ENCODE assay signal across 2 cellular contexts in genomic region chr5:115624994-115625393, GRCh38.
A peak's percentile ranks its signal among the peaks of the same experiment; 100 is the strongest.
TF ChIP-seq lines count a peak whose summit lies in the region.

No MANE protein-coding gene starts in this region.

TF ChIP-seq in HCT116, 20 proteins besides CTCF, POLR2A, EP300 and RAD21:
- TF ChIP-seq ZNF274 (IDR thresholded peaks at IDR 0.05; ENCODE audit: low read depth, low read length) (no peak), SRF (IDR thresholded peaks at IDR 0.05; ENCODE audit: low read depth) (no peak), ZFX (IDR thresholded peaks at IDR 0.05) (no peak), FOSL1 (IDR thresholded peaks at IDR 0.05; ENCODE audit: low read depth) (no peak), EZH2phosphoT487 (IDR thresholded peaks at IDR 0.05; ENCODE audit: borderline replicate concordance) (no peak), TCF7L2 (IDR thresholded peaks at IDR 0.05; ENCODE audit: borderline replicate concordance, extremely low read depth, insufficient read depth, insufficient read length) (no peak), CBX3 (IDR thresholded peaks at IDR 0.05; ENCODE audit: low read depth) (no peak), POLR2AphosphoS5 (IDR thresholded peaks at IDR 0.05; ENCODE audit: low read depth, low read length) (no peak)
TF ChIP-seq in HCT116: peak in this region for 0.

TF ChIP-seq in K562, 482 proteins besides CTCF, POLR2A, EP300 and RAD21:
- TF ChIP-seq ETV1 (tag; conservative IDR thresholded peaks at IDR 0.05; ENCODE audit: low read depth) (no peak), AFF1 (IDR thresholded peaks at IDR 0.05; ENCODE audit: low read depth in 1 of 2, partially characterized antibody in 2 of 2) (peak in 1 of 2 experiments; percentile 14), TFAP4 (CRISPR knock-in tag; IDR thresholded peaks at IDR 0.05; ENCODE audit: borderline replicate concordance) (no peak), SAFB (IDR thresholded peaks at IDR 0.05; ENCODE audit: borderline replicate concordance, low read depth, low read length) (no peak), KLF13 (tag; IDR thresholded peaks at IDR 0.05; ENCODE audit: borderline replicate concordance, low read depth) (no peak), ZNF76 (CRISPR knock-in tag; IDR thresholded peaks at IDR 0.05; ENCODE audit: borderline replicate concordance) (no peak), CHD1 (IDR thresholded peaks at IDR 0.05; ENCODE audit: low read length) (no peak), FUS (optimal IDR thresholded peaks at IDR 0.05; ENCODE audit: low read depth, low read length) (no peak), NFIC (IDR thresholded peaks at IDR 0.05) (peak; percentile 51; the same call in 1 of the 2 replicates), ZEB2 (IDR thresholded peaks at IDR 0.05) (no peak), ZNF24 (IDR thresholded peaks at IDR 0.05) (no peak), CBFB (CRISPR knock-in tag; IDR thresholded peaks at IDR 0.05) (no peak), SIN3B (IDR thresholded peaks at IDR 0.05; ENCODE audit: low read depth) (no peak), SFPQ (IDR thresholded peaks at IDR 0.05; ENCODE audit: low read depth, low read length) (no peak), ZBTB8A (IDR thresholded peaks at IDR 0.05; ENCODE audit: partially characterized antibody) (no peak), ZNF175 (CRISPR knock-in tag; IDR thresholded peaks at IDR 0.05; ENCODE audit: low read depth) (no peak), ARID3A (IDR thresholded peaks at IDR 0.05; ENCODE audit: borderline replicate concordance, low read depth, low read length) (no peak), PCBP1 (IDR thresholded peaks at IDR 0.05; ENCODE audit: low read depth, low read length, poor library complexity, severe bottlenecking) (no peak), CBX3 (IDR thresholded peaks at IDR 0.05; ENCODE audit: borderline replicate concordance in 1 of 2, low read length in 2 of 2) (no peak), GATA2 (CRISPR knock-in tag; IDR thresholded peaks at IDR 0.05) (no peak), TCF7L2 (IDR thresholded peaks at IDR 0.05; ENCODE audit: low read depth, low read length) (no peak), ZNF384 (IDR thresholded peaks at IDR 0.05; ENCODE audit: low read depth, low read length) (no peak), KLF10 (CRISPR knock-in tag; IDR thresholded peaks at IDR 0.05) (no peak), YY1 (IDR thresholded peaks at IDR 0.05; ENCODE audit: borderline replicate concordance in 1 of 3, control insufficient read depth in 1 of 3, extremely low read depth in 1 of 3, insufficient read depth in 3 of 3, insufficient read length in 1 of 3, insufficient replicate concordance in 2 of 3, low read depth in 1 of 3, low read length in 2 of 3) (peak in 1 of 3 experiments; percentile 46), XRCC3 (IDR thresholded peaks at IDR 0.05) (no peak)
- TF ChIP-seq, protein P1, sequence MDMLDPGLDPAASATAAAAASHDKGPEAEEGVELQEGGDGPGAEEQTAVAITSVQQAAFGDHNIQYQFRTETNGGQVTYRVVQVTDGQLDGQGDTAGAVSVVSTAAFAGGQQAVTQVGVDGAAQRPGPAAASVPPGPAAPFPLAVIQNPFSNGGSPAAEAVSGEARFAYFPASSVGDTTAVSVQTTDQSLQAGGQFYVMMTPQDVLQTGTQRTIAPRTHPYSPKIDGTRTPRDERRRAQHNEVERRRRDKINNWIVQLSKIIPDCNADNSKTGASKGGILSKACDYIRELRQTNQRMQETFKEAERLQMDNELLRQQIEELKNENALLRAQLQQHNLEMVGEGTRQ (CRISPR knock-in tag; IDR thresholded peaks at IDR 0.05), result no peak
